ENCODE assay signal across 8 cellular contexts in genomic region chr16:57591086-57591869, GRCh38. TPM values are rescaled to one million over a fixed set of nuclear protein-coding genes. Genes with fewer than 3 reads are reported as not detected.
DNase-seq lines count a peak whose midpoint lies in the region; ATAC-seq, FAIRE-seq and TF ChIP-seq lines count a peak whose summit lies in the region.

No MANE protein-coding gene starts in this region.

- peaks cover 3% of the 10 kb centered on the region; the same call in 1 of the 2 replicates for H4K20me1 ChIP-seq in IMR-90 (ENCODE audit: insufficient read depth, low read length)

- WGBS in IMR-90 (ENCODE audit: extremely low coverage in 2 of 2, insufficient read length in 1 of 2), 2 experiments, result 50% methylated on average over 2 of the region's 9 CpGs; no CpG with 5 or more reads in 1 of the 2 experiments

- H2AFZ ChIP-seq in IMR-90 (replicated peaks; ENCODE audit: low read length, poor library complexity), result peak overlapping the region; percentile 93

- TF ChIP-seq RAD21 in IMR-90 (IDR thresholded peaks at IDR 0.05; ENCODE audit: low read length), result peak; percentile 83

- intact Hi-C loops in IMR-90 (cut with micrococcal nuclease), result loop anchor here (1.0 to 10.0 kb wide), 5 partner anchors 58 to 411 kb away; partner anchors contain the start of genes KATNB1, USB1 and ZNF319

- peak overlapping the region; percentile 29 for H2AK9ac ChIP-seq in IMR-90 (replicated peaks; ENCODE audit: low read depth, low read length, poor library complexity)

- H4K5ac ChIP-seq in IMR-90 (ENCODE audit: low read depth, low read length), result no peak overlapping the region

- DNase-seq in Daoy (ENCODE audit: low read depth), result peak; percentile 91
- DNase-seq in IMR-90, result peak; percentile 82
- DNase-seq in RCC 7860 (ENCODE audit: low spot score), result peak; percentile 85
- peak; percentile 48 for DNase-seq in activated effector memory CD4-positive, alpha-beta T cell treated with Interleukin-2 at 50 U/mL for 16 hours
- DNase-seq in foreskin fibroblast, result peak; percentile 73 to 88
- DNase-seq in omental fat pad (ENCODE audit: low spot score), result peak; percentile 41
- DNase-seq in urothelium cell line (ENCODE audit: low spot score), result peak; percentile 89

- BruUV-seq in IMR-90 (replicated peaks; lab: Mats Ljungman, UMichigan), result no TSS peak

- H2BK20ac ChIP-seq in IMR-90 (ENCODE audit: low read depth, low read length), result peak overlapping the region; percentile 73

- TF ChIP-seq CTCF in IMR-90 (conservative IDR thresholded peaks at IDR 0.05; ENCODE audit: low read depth, low read length), result peak; percentile 93
- peak; percentile 90 for TF ChIP-seq CTCF in foreskin fibroblast (IDR thresholded peaks at IDR 0.05; ENCODE audit: low read depth, low read length)
- TF ChIP-seq CTCF in omental fat pad (IDR thresholded peaks at IDR 0.05), result peak in 2 of 3 donors; percentile 59 to 70

- H3K4me3 ChIP-seq in IMR-90 (ENCODE audit: insufficient read depth, low read depth, low read length), result no peak overlapping the region
- H3K4me3 ChIP-seq in foreskin fibroblast (ENCODE audit: low read depth in 1 of 2, low read length in 2 of 2), result no peak overlapping the region

- H3K4me2 ChIP-seq in IMR-90 (ENCODE audit: low read depth, low read length), result peak overlapping the region; percentile 65

- H3K18ac ChIP-seq in IMR-90 (ENCODE audit: low read depth, low read length), result no peak overlapping the region

- dilution Hi-C loops in IMR-90 (cut with HindIII; ENCODE audit: low sequenced_read_pairs, unreplicated experiment), result no loop called here

- H3K27ac ChIP-seq in IMR-90 (ENCODE audit: insufficient read depth, low read length), result peak overlapping the region; percentile 2; the same call in 1 of the 2 replicates

- in situ Hi-C loops in IMR-90 (cut with MboI; ENCODE audit: low sequenced_read_pairs), result no loop called here

- H3K36me3 ChIP-seq in IMR-90 (ENCODE audit: control insufficient read depth, insufficient read depth, low read length), result no peaks in the 10 kb centered on the region

- H3K27me3 ChIP-seq in IMR-90 (ENCODE audit: control insufficient read depth, insufficient read depth, low read length), result 0 out of 2 replicates have a peak, but pooled peaks cover 3% of the 10 kb centered on the region

- H3K9me3 ChIP-seq in IMR-90 (ENCODE audit: control insufficient read depth, insufficient read depth, low read length), result 0 out of 2 replicates have a peak, but pooled peaks cover 3% of the 10 kb centered on the region

- H3K23ac ChIP-seq in IMR-90 (ENCODE audit: low read depth, low read length), result peak overlapping the region; percentile 33; the same call in 1 of the 2 replicates

- H3K56ac ChIP-seq in IMR-90 (ENCODE audit: extremely low read depth, insufficient read depth, low read length), result no peak overlapping the region

- H4K91ac ChIP-seq in IMR-90 (ENCODE audit: insufficient read depth, low read depth, low read length), result peak overlapping the region; percentile 74

- H2AK5ac ChIP-seq in IMR-90 (ENCODE audit: low read depth, low read length), result peak overlapping the region; percentile 68

- TF ChIP-seq POLR2A in IMR-90 (IDR thresholded peaks at IDR 0.05; ENCODE audit: low read depth, low read length), result no peak

- peaks cover 14% of the 10 kb centered on the region for H3K9me1 ChIP-seq in IMR-90 (ENCODE audit: insufficient read depth, low read length)

- peaks cover 8% of the 10 kb centered on the region for H3K4me1 ChIP-seq in IMR-90 (ENCODE audit: control insufficient read depth, insufficient read depth, low read length)

- POLR2A ChIA-PET in IMR-90 (lab: Charles Lee; ENCODE audit: unreplicated experiment), result no interaction called here

- peak overlapping the region in 1 of 2 experiments; percentile 4; a peak in 1 of 4 replicates for H4K8ac ChIP-seq in IMR-90 (ENCODE audit: low read depth in 2 of 2, low read length in 2 of 2)

- H3K14ac ChIP-seq in IMR-90 (replicated peaks; ENCODE audit: low read depth, low read length), result peak overlapping the region; percentile 47; the same call in 1 of the 2 replicates

- H2BK5ac ChIP-seq in IMR-90 (ENCODE audit: low read depth, low read length, poor library complexity, severe bottlenecking), result peak overlapping the region; percentile 48

- peak overlapping the region; percentile 73 for H2BK120ac ChIP-seq in IMR-90 (ENCODE audit: low read depth, low read length)

- peak; percentile 62 for ATAC-seq in GM21528 (IDR thresholded peaks at IDR 0.05; ENCODE audit: low FRiP score, unreplicated experiment)
- ATAC-seq in IMR-90 (ENCODE audit: low read depth), result peak; percentile 93
- peak; percentile 85 for ATAC-seq in omental fat pad (ENCODE audit: low FRiP score)

- no peak overlapping the region for H3K9ac ChIP-seq in IMR-90 (ENCODE audit: low read depth, low read length)

- no peak overlapping the region; the same call in 1 of the 3 replicates for H2BK15ac ChIP-seq in IMR-90 (ENCODE audit: low read depth, low read length)

- peak; percentile 83 for FAIRE-seq in RCC 7860 (lab: Jason Lieb, UNC)
- peak; percentile 35 for FAIRE-seq in urothelium cell line (lab: Jason Lieb, UNC)

- CTCF ChIA-PET in IMR-90 (lab: Yijun Ruan, JAX), result interaction anchor here (0.5 to 2.4 kb wide), 18 partner anchors 10 to 491 kb away, joined by 3 to 16 read pairs (median 3); partner anchors contain the start of gene KATNB1

- peak overlapping the region; percentile 47 for H3K4ac ChIP-seq in IMR-90 (ENCODE audit: low read depth, low read length)

- H3K79me1 ChIP-seq in IMR-90 (ENCODE audit: low read depth in 1 of 2, low read length in 2 of 2), result no peaks in the 10 kb centered on the region

TF ChIP-seq in IMR-90, 13 proteins besides CTCF, POLR2A, EP300 and RAD21:
- peak; percentile 87 for TF ChIP-seq SMC3 (IDR thresholded peaks at IDR 0.05; ENCODE audit: low read depth, low read length)
- no peak for TF ChIP-seq MXI1 (IDR thresholded peaks at IDR 0.05; ENCODE audit: borderline replicate concordance, low read depth, low read length)
- peak; percentile 50 for TF ChIP-seq FOS (IDR thresholded peaks at IDR 0.05; ENCODE audit: low read depth, low read length)

RNA-seq across cellular contexts. Expression of gene ADGRG1, which starts 37.2 kb away (rescaled TPM):
- 4.9 and 6.6 TPM in 2 replicates for total RNA-seq in Daoy (2014; rRNA removed; shearing (Covaris generic))
- total RNA-seq in IMR-90 (2012; rRNA removed) (0.83 and 0.90 TPM in 2 replicates), omental fat pad (10 to 100 TPM; 15.3 to 99.1 (median 70.5) TPM)
- 7.0 and 8.4 TPM in 2 replicates for polyA plus RNA-seq in IMR-90 (2012; rRNA removed)
- polyA plus RNA-seq in IMR-90 (2012; cell fraction: cytosol; rRNA removed), result 7.1 and 9.4 TPM in 2 replicates
- polyA plus RNA-seq in IMR-90 (2012; cell fraction: nucleus; rRNA removed; ENCODE audit: low replicate concordance), result 7.6 and 14.1 TPM in 2 replicates

RNA-seq across cellular contexts. Expression of gene ADGRG5, which starts 48.8 kb away (rescaled TPM):
- not detected in 2 replicates for total RNA-seq in Daoy (2014; rRNA removed; shearing (Covaris generic))
- total RNA-seq in IMR-90 (2012; rRNA removed) (not detected in 2 replicates), omental fat pad (under 1 TPM in 2 of 4 donors, not detected in 2; 0.31 to 0.37 TPM)
- polyA plus RNA-seq in IMR-90 (2012; rRNA removed), result not detected in 2 replicates
- polyA plus RNA-seq in IMR-90 (2012; cell fraction: cytosol; rRNA removed), result 0.02 TPM in 1 of 2 replicates, not detected in the other
- 0.04 TPM in 1 of 2 replicates, not detected in the other for polyA plus RNA-seq in IMR-90 (2012; cell fraction: nucleus; rRNA removed; ENCODE audit: low replicate concordance)

RNA-seq across cellular contexts. Expression of gene CCDC102A, which starts 54.9 kb away (rescaled TPM):
- total RNA-seq in Daoy (2014; rRNA removed; shearing (Covaris generic)), result 9.5 and 16.2 TPM in 2 replicates
- total RNA-seq in IMR-90 (2012; rRNA removed), result 5.4 and 5.6 TPM in 2 replicates
- polyA plus RNA-seq in IMR-90 (2012; rRNA removed), result 8.5 and 11.4 TPM in 2 replicates
- polyA plus RNA-seq in IMR-90 (2012; cell fraction: cytosol; rRNA removed), result 20.6 and 24.3 TPM in 2 replicates
- polyA plus RNA-seq in IMR-90 (2012; cell fraction: nucleus; rRNA removed; ENCODE audit: low replicate concordance), result 9.6 and 18.3 TPM in 2 replicates
- 1 to 10 TPM; 3.5 to 9.8 (median 7.8) TPM for total RNA-seq in omental fat pad

Comparison
In these comparisons a context has a peak if more than half of its experiments do, and no peak if none do; other contexts are left out.
1. DNase-seq: peak in every context shown above with its lines; median percentile 91 in Daoy; 89 in urothelium cell line; 85 in RCC 7860; 82 in IMR-90; 80 in foreskin fibroblast; 48 in activated effector memory CD4-positive, alpha-beta T cell treated with Interleukin-2 at 50 U/mL for 16 hours; 41 in omental fat pad.